ENCODE assay signal across 8 cellular contexts in genomic region chr5:177023247-177023703, GRCh38. TPM values are rescaled to one million over a fixed set of nuclear protein-coding genes. Genes with fewer than 3 reads are reported as not detected.
A peak's percentile ranks its signal among the peaks of the same experiment; 100 is the strongest.
DNase-seq lines count a peak whose midpoint lies in the region; ATAC-seq and TF ChIP-seq lines count a peak whose summit lies in the region.

No MANE protein-coding gene starts in this region.

- peak overlapping the region; percentile 99 for H3K27ac Mint-ChIP-seq in mesothelial cell of epicardium

- ATAC-seq in HCT116 (peak; percentile 12), GM18870 (IDR thresholded peaks at IDR 0.05; ENCODE audit: unreplicated experiment) (no peak)

- RAD21 ChIA-PET in HCT116 (lab: Charles Lee; ENCODE audit: low non-redundant PET in 1 of 2, low total read pairs in 2 of 2, uncharacterized antibody in 2 of 2, unreplicated experiment in 2 of 2) = interaction anchor here in 1 of 2 experiments (0.6 kb wide), 1 partner anchor 376 kb away, joined by 3 read pairs; the partner anchor contains the start of gene TSPAN17

- peak overlapping the region; percentile 99 for H3K4me2 ChIP-seq in HCT116 (ENCODE audit: low read length)

- POLR2A ChIA-PET in GM10248 (lab: Yijun Ruan, JAX) = interaction anchor here (0.8 kb wide), 1 partner anchor 26 kb away, joined by 3 read pairs; no protein-coding TSS in a partner anchor
- POLR2A ChIA-PET in HCT116 (lab: Charles Lee) = interaction anchor here (0.6 to 1.7 kb wide), 2 partner anchors 21 to 27 kb away, joined by 3 to 6 read pairs; no protein-coding TSS in a partner anchor

- no peaks in the 10 kb centered on the region for H3K27me3 ChIP-seq in HCT116 (ENCODE audit: insufficient read depth, low read length)

- H3K4me1 Mint-ChIP-seq in mesothelial cell of epicardium = peaks cover 26% of the 10 kb centered on the region

- H3K36me3 ChIP-seq in HCT116 (ENCODE audit: control insufficient read depth in 1 of 2, insufficient read depth in 2 of 2, low read length in 2 of 2) (peaks cover 0 to 7% of the 10 kb centered on the region in 2 experiments; a peak in 1 of 4 replicates), SK-N-MC (ENCODE audit: insufficient read depth, low read length) (peaks cover 24% of the 10 kb centered on the region)

- H3K79me2 ChIP-seq in HCT116 (ENCODE audit: insufficient read depth, low read length) = peaks cover 56% of the 10 kb centered on the region

- CTCF ChIA-PET in GM10248 (lab: Yijun Ruan, JAX) (interaction anchor here (1.2 to 1.3 kb wide), 2 partner anchors 11 to 362 kb away, joined by 4 to 5 read pairs; no protein-coding TSS in a partner anchor), HCT116 (lab: Charles Lee) (interaction anchor here (0.7 kb wide), 1 partner anchor 18 kb away, joined by 3 read pairs; no protein-coding TSS in a partner anchor)

- H3K27ac ChIP-seq in HCT116 (ENCODE audit: low read depth, low read length) (peak overlapping the region; percentile 88), SK-N-MC (peak overlapping the region; percentile 21; the same call in 1 of the 2 replicates)

- H3K9me2 ChIP-seq in HCT116 (ENCODE audit: insufficient read depth) = no peaks in the 10 kb centered on the region

- intact Hi-C loops in HCT116 (cut with micrococcal nuclease) = no loop called here

- H3K9ac ChIP-seq in HCT116 (ENCODE audit: low read length) = peak overlapping the region; percentile 89
- peak overlapping the region; percentile 96 for H3K9ac ChIP-seq in SK-N-MC (ENCODE audit: insufficient read length)

- peak; percentile 35 for DNase-seq in GM10248 (ENCODE audit: extremely low spot score)
- DNase-seq in HCT116 (ENCODE audit: low read depth, low spot score) = no peak
- DNase-seq in SK-N-MC (ENCODE audit: low read depth, low spot score) = no peak
- peak; percentile 48 for DNase-seq in ecto neural progenitor cell (ENCODE audit: low spot score)
- no peak for DNase-seq in mesothelial cell of epicardium (ENCODE audit: low spot score in 2 of 2, unreplicated experiment in 2 of 2)
- DNase-seq in NCI-H1092 treated with DMSO at 0.1 percent for 48 hours (lab: John Stamatoyannopoulos, UW) = no peak
- no peak for DNase-seq in T1000 (lab: John Stamatoyannopoulos, UW)

- TF ChIP-seq POLR2A in HCT116 (IDR thresholded peaks at IDR 0.05; ENCODE audit: borderline replicate concordance, extremely low read depth, insufficient read depth, insufficient read length) = no peak

- TF ChIP-seq CTCF in GM10248 (IDR thresholded peaks at IDR 0.05; ENCODE audit: control extremely low read depth, extremely low read depth, low read depth, missing control alignments) (no peak), HCT116 (IDR thresholded peaks at IDR 0.05 in 2 of 3, conservative IDR thresholded peaks at IDR 0.05 in 1 of 3; ENCODE audit: borderline replicate concordance in 1 of 3, insufficient read depth in 1 of 3, low read depth in 2 of 3, low read length in 2 of 3) (no peak), mesothelial cell of epicardium (IDR thresholded peaks at IDR 0.05; ENCODE audit: unreplicated experiment) (no peak)

- H3K4me3 Mint-ChIP-seq in mesothelial cell of epicardium = peak overlapping the region; percentile 99

- H3K9me3 ChIP-seq in HCT116 (ENCODE audit: control insufficient read depth in 1 of 2, insufficient read depth in 1 of 2, low read depth in 1 of 2, low read length in 2 of 2) = no peaks in the 10 kb centered on the region
- no peaks in the 10 kb centered on the region for H3K9me3 ChIP-seq in SK-N-MC (ENCODE audit: low read depth, low read length)

- BruUV-seq in HCT116 (replicated peaks; lab: Mats Ljungman, UMichigan) = no TSS peak

- TF ChIP-seq RAD21 in HCT116 (IDR thresholded peaks at IDR 0.05; ENCODE audit: low read depth) = no peak

- no peaks in the 10 kb centered on the region for H3K9me3 Mint-ChIP-seq in mesothelial cell of epicardium

- H2AFZ ChIP-seq in HCT116 (ENCODE audit: low read depth, low read length, poor library complexity, severe bottlenecking) = no peak overlapping the region

- no peaks in the 10 kb centered on the region for H4K20me1 ChIP-seq in HCT116 (ENCODE audit: insufficient read depth)

- H3K4me1 ChIP-seq in HCT116 (ENCODE audit: control insufficient read depth in 1 of 2, insufficient read depth in 2 of 2, low read length in 2 of 2) = peaks cover 7 to 18% of the 10 kb centered on the region in 2 experiments; a peak in 3 of 4 replicates

- peaks cover 11% of the 10 kb centered on the region for H3K36me3 Mint-ChIP-seq in mesothelial cell of epicardium

- H3K4me3 ChIP-seq in HCT116 (replicated peaks in 1 of 2; ENCODE audit: low read depth in 1 of 2, low read length in 2 of 2) (peak overlapping the region; percentile 61 to 84), SK-N-MC (peak overlapping the region; percentile 97)

- H3K27me3 Mint-ChIP-seq in mesothelial cell of epicardium (ENCODE audit: low read depth) = no peaks in the 10 kb centered on the region

TF ChIP-seq in HCT116, 20 proteins besides CTCF, POLR2A, EP300 and RAD21:
- TF ChIP-seq ZNF274 (IDR thresholded peaks at IDR 0.05; ENCODE audit: low read depth, low read length) (no peak), TCF7L2 (IDR thresholded peaks at IDR 0.05; ENCODE audit: borderline replicate concordance, extremely low read depth, insufficient read depth, insufficient read length) (no peak), EZH2phosphoT487 (IDR thresholded peaks at IDR 0.05; ENCODE audit: borderline replicate concordance) (no peak), ELF1 (IDR thresholded peaks at IDR 0.05; ENCODE audit: borderline replicate concordance, low read depth) (no peak)

RNA-seq across cellular contexts. Expression of gene ZNF346, which starts 0.8 kb away (rescaled TPM):
- total RNA-seq in HCT116 (2021; ENCODE audit: unreplicated experiment) (13.7 TPM), mesothelial cell of epicardium (42.3 to 48.6 TPM (median 46.9 TPM) in 3 replicates)
- 6.1 and 7.8 TPM in 2 replicates for polyA plus RNA-seq in HCT116 (2012)

RNA-seq across cellular contexts. Expression of gene UIMC1, which starts 16.7 kb away (rescaled TPM):
- total RNA-seq in HCT116 (2021; ENCODE audit: unreplicated experiment) (38.4 TPM), mesothelial cell of epicardium (45.2 to 49.8 TPM (median 45.2 TPM) in 3 replicates)
- polyA plus RNA-seq in HCT116 (2012) = 16.4 and 18.6 TPM in 2 replicates

Comparison
In these comparisons a context has a peak if more than half of its experiments do, and no peak if none do; other contexts are left out.
1. DNase-seq: peak in GM10248 (single experiment) and ecto neural progenitor cell (single experiment); none in HCT116 (single experiment), SK-N-MC (single experiment), mesothelial cell of epicardium (0 of 2), NCI-H1092 treated with DMSO at 0.1 percent for 48 hours (single experiment) and T1000 (single experiment).